In the genomic region with DNA sequence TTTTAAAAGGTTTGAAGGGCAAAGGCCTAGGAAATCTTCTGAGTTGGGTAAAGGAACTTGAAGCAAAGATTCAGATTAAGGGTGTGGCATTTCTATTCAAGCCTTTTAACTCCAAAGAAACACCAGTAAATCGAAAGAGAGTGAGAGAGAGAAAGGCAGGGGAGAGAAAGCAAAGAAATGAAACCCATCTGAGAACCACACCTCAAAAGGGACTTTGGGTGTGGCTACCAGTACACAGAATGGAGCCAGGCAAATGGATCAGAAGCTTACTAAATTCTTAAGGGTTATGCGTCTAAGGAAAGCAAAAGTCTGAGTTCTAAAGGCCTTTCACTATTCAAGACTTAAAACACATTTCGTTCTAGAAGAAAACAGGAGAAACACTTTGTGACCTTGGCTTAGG, we compare ENCODE assay signal across 15 cellular contexts.
"Had no signal": no experiment of that assay in that cellular context is flagged by ENCODE, and none has a peak within 500 bp of the region (broad histone marks: within the 10 kb centered on the region; RNA-seq: fewer than 3 reads in every experiment).

No MANE protein-coding gene starts in this region.

- H3K9me3 ChIP-seq: body of pancreas, ovary, thyroid gland had no signal

- H3K4me3 ChIP-seq: body of pancreas, ovary, thyroid gland had no signal

- H3K4me1 ChIP-seq: body of pancreas, thyroid gland had no signal

- H3K27me3 ChIP-seq: body of pancreas, ovary, thyroid gland had no signal

- ATAC-seq: body of pancreas had no signal

- DNase-seq: activated CD4-positive, CD25-positive, alpha-beta regulatory T cell treated with anti-CD3 and anti-CD28 coated beads, Interleukin-2, amount 50 U/mL, for 72 hours; activated effector memory CD4-positive, alpha-beta T cell treated with Interleukin-2 at 50 U/mL for 16 hours; amniotic stem cell; body of pancreas; effector memory CD4-positive, alpha-beta T cell; hypothalamus; kidney glomerular epithelial cell; mesendoderm; ovary; SIG-M5; stimulated activated CD4-positive, alpha-beta T cell treated with anti-CD3 and anti-CD28 coated beads, Interleukin-4, amount 100 ng/mL, for 24 hours; thyroid gland had no signal

- FAIRE-seq: urothelium cell line had no signal

- H3K36me3 ChIP-seq: ovary, thyroid gland had no signal

- H3K4me3 Mint-ChIP-seq: neural crest cell had no signal

- H3K27ac ChIP-seq: body of pancreas, epithelial cell of prostate, ovary, thyroid gland had no signal
